15 cellular contexts compared by ENCODE assay signal in genomic region chr6:28725890-28726348, GRCh38.
A peak's percentile ranks its signal among the peaks of the same experiment; 100 is the strongest.
DNase-seq lines count a peak whose midpoint lies in the region; ATAC-seq and TF ChIP-seq lines count a peak whose summit lies in the region.
"Had no signal": no experiment of that assay in that cellular context is flagged by ENCODE, and none has a peak within 500 bp of the region (broad histone marks: within the 10 kb centered on the region; RNA-seq: fewer than 3 reads in every experiment).

No MANE protein-coding gene starts in this region.

- H2AFZ ChIP-seq in SK-N-SH (ENCODE audit: low read depth): no peak overlapping the region

- TF ChIP-seq RAD21 in SK-N-SH (IDR thresholded peaks at IDR 0.05; ENCODE audit: low read length): no peak

- H4K20me1 ChIP-seq in SK-N-SH (ENCODE audit: insufficient read depth): no peaks in the 10 kb centered on the region

- H3K4me1 ChIP-seq in SK-N-SH (ENCODE audit: control insufficient read depth in 1 of 2, insufficient read depth in 2 of 2, low read depth in 1 of 2, low read length in 1 of 2): peaks cover 4 to 6% of the 10 kb centered on the region in 2 experiments; a peak in 2 of 4 replicates
- H3K4me1 ChIP-seq: ascending aorta had no signal

- H3K36me3 ChIP-seq in SK-N-SH (replicated peaks in 1 of 2; ENCODE audit: control insufficient read depth in 1 of 2, insufficient read depth in 2 of 2, low read length in 1 of 2): no peaks in the 10 kb centered on the region
- H3K36me3 ChIP-seq: ascending aorta had no signal

- H3K36me3 Mint-ChIP-seq in activated CD4-positive, alpha-beta T cell treated with anti-CD3 and anti-CD28 coated beads for 36 hours (ENCODE audit: low read depth): peaks cover 2% of the 10 kb centered on the region
- H3K36me3 Mint-ChIP-seq: stimulated activated memory B cell treated with anti-CD40 and anti-IgM and Interleukin-4, amounts not matched to agents 10 μg/mL and 1 μg/mL and 100 μg/mL, for 72 hours had no signal

- CTCF ChIA-PET in activated CD4-positive, alpha-beta T cell treated with anti-CD3 and anti-CD28 coated beads for 36 hours (lab: Charles Lee): no interaction called here
- CTCF ChIA-PET in SK-N-SH (lab: Yijun Ruan, JAX): no interaction called here

- peaks cover 2% of the 10 kb centered on the region for H3K9me3 Mint-ChIP-seq in activated CD4-positive, alpha-beta T cell treated with anti-CD3 and anti-CD28 coated beads for 36 hours (ENCODE audit: low read depth)

- H3K27me3 Mint-ChIP-seq in activated CD4-positive, alpha-beta T cell treated with anti-CD3 and anti-CD28 coated beads for 36 hours: peaks cover 58% of the 10 kb centered on the region

- peak; percentile 22 for DNase-seq in activated CD4-positive, alpha-beta T cell treated with anti-CD3 and anti-CD28 coated beads for 36 hours
- DNase-seq in activated CD4-positive, alpha-beta T cell treated with anti-CD3 and anti-CD28 coated beads, Interleukin-2, amount 50 U/mL, for 48 hours: no peak
- peak in 65 of 76 experiments; percentile 21 to 93 (median 66) for DNase-seq in HUDEP-2 (lab: John Stamatoyannopoulos, UW; ENCODE audit: unreplicated experiment in 76 of 76)
- DNase-seq in RPMI8226: peak; percentile 56
- peak; percentile 73 for DNase-seq in iris pigment epithelial cell (ENCODE audit: low read depth)
- no peak for DNase-seq in posterior vena cava (ENCODE audit: low spot score)
- no peak for DNase-seq in SK-N-SH
- DNase-seq: activated CD4-positive, CD25-positive, alpha-beta regulatory T cell treated with anti-CD3 and anti-CD28 coated beads, Interleukin-2, amount 50 U/mL, for 72 hours; DMS153; kidney glomerular epithelial cell; NCI-H524 treated with DMSO at 0.1 percent for 48 hours had no signal

- peaks cover 20% of the 10 kb centered on the region for H3F3A ChIP-seq in SK-N-SH (replicated peaks; ENCODE audit: insufficient read depth)

- no peaks in the 10 kb centered on the region for H3K9me3 ChIP-seq in SK-N-SH
- H3K9me3 ChIP-seq: ascending aorta had no signal

- WGBS in SK-N-SH (ENCODE audit: low lambda C conversion rate): 0% methylated on average over 7 of the region's 7 CpGs

- H3K4me3 Mint-ChIP-seq in activated CD4-positive, alpha-beta T cell treated with anti-CD3 and anti-CD28 coated beads for 36 hours: no peak overlapping the region
- H3K4me3 Mint-ChIP-seq: activated T-helper 1 cell treated with anti-CD3 and anti-CD28 coated beads, Interleukin-12 subunit alpha, Interleukin-12 subunit beta, Interleukin-2, Interleukin-4 antibody, amounts not matched to agents 30 ng/mL and 10 ng/mL and 1 ng/mL, durations not matched to agents 14 hours and 24 hours and 36 hours; stimulated activated memory B cell treated with anti-CD40 and anti-IgM and Interleukin-4, amounts not matched to agents 10 μg/mL and 1 μg/mL and 100 μg/mL, for 72 hours had no signal

- intact Hi-C loops in activated CD4-positive, alpha-beta T cell treated with anti-CD3 and anti-CD28 coated beads for 36 hours (cut with DNase I, micrococcal nuclease): loop anchor here (5.0 to 10.0 kb wide), 2 partner anchors 216 to 219 kb away; no protein-coding TSS in a partner anchor
- intact Hi-C loops in posterior vena cava (cut with DNase I): no loop called here

- H3K4me2 ChIP-seq in SK-N-SH: no peak overlapping the region

- H3K4me1 Mint-ChIP-seq in activated CD4-positive, alpha-beta T cell treated with anti-CD3 and anti-CD28 coated beads for 36 hours: peaks cover 11% of the 10 kb centered on the region

- H3K27ac ChIP-seq in SK-N-SH (ENCODE audit: low read depth in 2 of 2, low read length in 1 of 2): no peak overlapping the region
- H3K27ac ChIP-seq: ascending aorta had no signal

- no peak for ATAC-seq in activated CD4-positive, alpha-beta T cell treated with anti-CD3 and anti-CD28 coated beads for 36 hours
- no peak for ATAC-seq in HG02970 (IDR thresholded peaks at IDR 0.05; ENCODE audit: low FRiP score, unreplicated experiment)
- ATAC-seq: stimulated activated memory B cell treated with anti-CD40 and anti-IgM and Interleukin-4, amounts not matched to agents 10 μg/mL and 1 μg/mL and 100 μg/mL, for 72 hours had no signal

- POLR2A ChIA-PET in activated CD4-positive, alpha-beta T cell treated with anti-CD3 and anti-CD28 coated beads for 36 hours (lab: Charles Lee): no interaction called here
- POLR2A ChIA-PET in SK-N-SH (lab: Yijun Ruan, JAX): no interaction called here

- no peak overlapping the region for H3K4me3 ChIP-seq in SK-N-SH (ENCODE audit: low read depth in 2 of 2, low read length in 1 of 2)
- H3K4me3 ChIP-seq: ascending aorta had no signal

- no peak overlapping the region for H3K9ac ChIP-seq in SK-N-SH

- H3K79me2 ChIP-seq in SK-N-SH (ENCODE audit: insufficient read depth): no peaks in the 10 kb centered on the region

- H3K27me3 ChIP-seq in SK-N-SH (ENCODE audit: insufficient read depth): peaks cover 16% of the 10 kb centered on the region
- H3K27me3 ChIP-seq: ascending aorta had no signal

- H3K9me2 ChIP-seq in SK-N-SH: no peaks in the 10 kb centered on the region

- H3K27ac Mint-ChIP-seq in activated CD4-positive, alpha-beta T cell treated with anti-CD3 and anti-CD28 coated beads for 36 hours: no peak overlapping the region
- H3K27ac Mint-ChIP-seq: activated T-helper 1 cell treated with anti-CD3 and anti-CD28 coated beads, Interleukin-12 subunit alpha, Interleukin-12 subunit beta, Interleukin-2, Interleukin-4 antibody, amounts not matched to agents 30 ng/mL and 10 ng/mL and 1 ng/mL, durations not matched to agents 14 hours and 24 hours and 36 hours; stimulated activated memory B cell treated with anti-CD40 and anti-IgM and Interleukin-4, amounts not matched to agents 10 μg/mL and 1 μg/mL and 100 μg/mL, for 72 hours had no signal

- TF ChIP-seq CTCF in SK-N-SH (IDR thresholded peaks at IDR 0.05): no peak

- no peak for TF ChIP-seq EP300 in SK-N-SH (IDR thresholded peaks at IDR 0.05; ENCODE audit: borderline replicate concordance in 1 of 2, low read depth in 1 of 2, low read length in 1 of 2)

TF ChIP-seq in SK-N-SH, 30 proteins besides CTCF, POLR2A, EP300 and RAD21:
- TF ChIP-seq EZH2phosphoT487 (IDR thresholded peaks at IDR 0.05; ENCODE audit: borderline replicate concordance, low read depth): no peak
- TF ChIP-seq FOSL2 (IDR thresholded peaks at IDR 0.05; ENCODE audit: borderline replicate concordance, low read depth): no peak
- TF ChIP-seq RXRA (IDR thresholded peaks at IDR 0.05; ENCODE audit: borderline replicate concordance, low read depth): no peak
- no peak for TF ChIP-seq MAX (IDR thresholded peaks at IDR 0.05; ENCODE audit: low read depth)
- TF ChIP-seq TCF12 (IDR thresholded peaks at IDR 0.05): no peak
- TF ChIP-seq NFIC (IDR thresholded peaks at IDR 0.05; ENCODE audit: borderline replicate concordance): no peak
- no peak for TF ChIP-seq RCOR1 (IDR thresholded peaks at IDR 0.05; ENCODE audit: low read length)
- no peak for TF ChIP-seq POLR2AphosphoS5 (IDR thresholded peaks at IDR 0.05; ENCODE audit: low read depth, low read length)
- TF ChIP-seq RFX5 (IDR thresholded peaks at IDR 0.05; ENCODE audit: low read length): no peak
- no peak for TF ChIP-seq IRF3 (IDR thresholded peaks at IDR 0.05; ENCODE audit: low read depth, low read length)

Comparison
In these comparisons a context has a peak if more than half of its experiments do, and no peak if none do; other contexts are left out.
1. DNase-seq: peak in activated CD4-positive, alpha-beta T cell treated with anti-CD3 and anti-CD28 coated beads for 36 hours (single experiment), HUDEP-2 (65 of 76), RPMI8226 (single experiment) and iris pigment epithelial cell (single experiment); none in activated CD4-positive, alpha-beta T cell treated with anti-CD3 and anti-CD28 coated beads, Interleukin-2, amount 50 U/mL, for 48 hours (0 of 2), posterior vena cava (single experiment) and SK-N-SH (single experiment).
2. intact Hi-C loops: an anchor here in activated CD4-positive, alpha-beta T cell treated with anti-CD3 and anti-CD28 coated beads for 36 hours (5.0 to 10.0 kb wide); none called in posterior vena cava.